Comparison of ENCODE assay signal across 2 cellular contexts in the genomic region with DNA sequence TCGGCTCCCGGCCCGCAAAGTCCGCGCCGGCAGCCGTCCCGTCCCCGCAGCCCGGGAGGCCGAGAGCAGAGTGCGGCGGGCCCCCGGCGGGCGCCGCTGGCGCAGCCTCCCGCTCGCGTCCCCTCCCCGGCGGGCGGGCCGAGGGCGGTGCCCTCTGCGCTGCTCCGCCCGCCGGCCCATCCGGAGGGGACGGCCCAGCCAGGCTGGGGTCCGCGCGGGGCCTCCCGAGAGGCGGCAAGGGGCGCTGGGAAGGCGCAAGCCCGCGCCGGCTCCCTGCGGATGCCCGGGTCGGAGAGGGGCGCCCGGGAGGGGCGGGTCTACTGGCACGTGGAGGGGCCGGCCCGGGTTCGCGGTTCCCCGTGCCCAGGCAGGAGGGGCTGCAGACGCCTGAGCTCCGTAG.
TF ChIP-seq lines count a peak whose summit lies in the region.

Gene CLCN2, minus strand, starts transcription at position 74 of the 400 bp plus-strand sequence. CDS start 126 bp downstream, outside the sequence.
Gene POLR2H, plus strand, starts transcription at position 179 of the 400 bp plus-strand sequence. CDS start 1,783 bp downstream, outside the sequence.

TF ChIP-seq in SK-N-SH, 30 proteins besides CTCF, POLR2A, EP300 and RAD21 (continues in another document):
- TF ChIP-seq MXI1 (IDR thresholded peaks at IDR 0.05; ENCODE audit: low read depth, low read length): peak; percentile 82
- TF ChIP-seq REST (IDR thresholded peaks at IDR 0.05; ENCODE audit: low read depth, low read length): peak; percentile 13; the same call in 1 of the 2 replicates
- no peak for TF ChIP-seq TEAD4 (IDR thresholded peaks at IDR 0.05; ENCODE audit: borderline replicate concordance, insufficient read depth)
- peak; percentile 61 for TF ChIP-seq NRF1 (IDR thresholded peaks at IDR 0.05; ENCODE audit: low read depth, low read length)
- no peak for TF ChIP-seq FOXM1 (IDR thresholded peaks at IDR 0.05; ENCODE audit: low read depth)
- TF ChIP-seq USF2 (IDR thresholded peaks at IDR 0.05; ENCODE audit: borderline replicate concordance, low read depth, low read length): no peak
- peak; percentile 77 for TF ChIP-seq TAF1 (IDR thresholded peaks at IDR 0.05; ENCODE audit: borderline replicate concordance, low read depth, low read length)
- TF ChIP-seq, protein P1, sequence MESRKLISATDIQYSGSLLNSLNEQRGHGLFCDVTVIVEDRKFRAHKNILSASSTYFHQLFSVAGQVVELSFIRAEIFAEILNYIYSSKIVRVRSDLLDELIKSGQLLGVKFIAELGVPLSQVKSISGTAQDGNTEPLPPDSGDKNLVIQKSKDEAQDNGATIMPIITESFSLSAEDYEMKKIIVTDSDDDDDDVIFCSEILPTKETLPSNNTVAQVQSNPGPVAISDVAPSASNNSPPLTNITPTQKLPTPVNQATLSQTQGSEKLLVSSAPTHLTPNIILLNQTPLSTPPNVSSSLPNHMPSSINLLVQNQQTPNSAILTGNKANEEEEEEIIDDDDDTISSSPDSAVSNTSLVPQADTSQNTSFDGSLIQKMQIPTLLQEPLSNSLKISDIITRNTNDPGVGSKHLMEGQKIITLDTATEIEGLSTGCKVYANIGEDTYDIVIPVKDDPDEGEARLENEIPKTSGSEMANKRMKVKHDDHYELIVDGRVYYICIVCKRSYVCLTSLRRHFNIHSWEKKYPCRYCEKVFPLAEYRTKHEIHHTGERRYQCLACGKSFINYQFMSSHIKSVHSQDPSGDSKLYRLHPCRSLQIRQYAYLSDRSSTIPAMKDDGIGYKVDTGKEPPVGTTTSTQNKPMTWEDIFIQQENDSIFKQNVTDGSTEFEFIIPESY (IDR thresholded peaks at IDR 0.05; ENCODE audit: borderline replicate concordance, low read depth): no peak
- TF ChIP-seq RXRA (IDR thresholded peaks at IDR 0.05; ENCODE audit: borderline replicate concordance, low read depth): no peak
- no peak for TF ChIP-seq JUND (IDR thresholded peaks at IDR 0.05)
- peak; percentile 73; the same call in 1 of the 2 replicates for TF ChIP-seq SIN3A (IDR thresholded peaks at IDR 0.05; ENCODE audit: borderline replicate concordance, low read depth, low read length)
- TF ChIP-seq IRF3 (IDR thresholded peaks at IDR 0.05; ENCODE audit: low read depth, low read length): no peak
- no peak; the same call in 1 of the 2 replicates for TF ChIP-seq POLR2AphosphoS5 (IDR thresholded peaks at IDR 0.05; ENCODE audit: low read depth, low read length)
- TF ChIP-seq, protein P2, sequence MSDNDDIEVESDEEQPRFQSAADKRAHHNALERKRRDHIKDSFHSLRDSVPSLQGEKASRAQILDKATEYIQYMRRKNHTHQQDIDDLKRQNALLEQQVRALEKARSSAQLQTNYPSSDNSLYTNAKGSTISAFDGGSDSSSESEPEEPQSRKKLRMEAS (IDR thresholded peaks at IDR 0.05; ENCODE audit: low read depth): no peak
- no peak for TF ChIP-seq SMC3 (IDR thresholded peaks at IDR 0.05; ENCODE audit: low read depth, low read length)
- TF ChIP-seq PBX3 (IDR thresholded peaks at IDR 0.05): no peak
- TF ChIP-seq MEF2A (IDR thresholded peaks at IDR 0.05; ENCODE audit: borderline replicate concordance, low read depth): no peak
- TF ChIP-seq CHD2 (IDR thresholded peaks at IDR 0.05; ENCODE audit: low read length, partially characterized antibody): no peak

TF ChIP-seq in K562, 482 proteins besides CTCF, POLR2A, EP300 and RAD21 (continues in another document):
- peak; percentile 47 for TF ChIP-seq TBP (optimal IDR thresholded peaks at IDR 0.05; ENCODE audit: low read depth, low read length)
- TF ChIP-seq SMARCA5 (IDR thresholded peaks at IDR 0.05): no peak
- peak; percentile 24 for TF ChIP-seq CTCFL (IDR thresholded peaks at IDR 0.05; ENCODE audit: borderline replicate concordance, insufficient read depth, low read depth, low read length, poor library complexity, severe bottlenecking)
- TF ChIP-seq, protein P3, sequence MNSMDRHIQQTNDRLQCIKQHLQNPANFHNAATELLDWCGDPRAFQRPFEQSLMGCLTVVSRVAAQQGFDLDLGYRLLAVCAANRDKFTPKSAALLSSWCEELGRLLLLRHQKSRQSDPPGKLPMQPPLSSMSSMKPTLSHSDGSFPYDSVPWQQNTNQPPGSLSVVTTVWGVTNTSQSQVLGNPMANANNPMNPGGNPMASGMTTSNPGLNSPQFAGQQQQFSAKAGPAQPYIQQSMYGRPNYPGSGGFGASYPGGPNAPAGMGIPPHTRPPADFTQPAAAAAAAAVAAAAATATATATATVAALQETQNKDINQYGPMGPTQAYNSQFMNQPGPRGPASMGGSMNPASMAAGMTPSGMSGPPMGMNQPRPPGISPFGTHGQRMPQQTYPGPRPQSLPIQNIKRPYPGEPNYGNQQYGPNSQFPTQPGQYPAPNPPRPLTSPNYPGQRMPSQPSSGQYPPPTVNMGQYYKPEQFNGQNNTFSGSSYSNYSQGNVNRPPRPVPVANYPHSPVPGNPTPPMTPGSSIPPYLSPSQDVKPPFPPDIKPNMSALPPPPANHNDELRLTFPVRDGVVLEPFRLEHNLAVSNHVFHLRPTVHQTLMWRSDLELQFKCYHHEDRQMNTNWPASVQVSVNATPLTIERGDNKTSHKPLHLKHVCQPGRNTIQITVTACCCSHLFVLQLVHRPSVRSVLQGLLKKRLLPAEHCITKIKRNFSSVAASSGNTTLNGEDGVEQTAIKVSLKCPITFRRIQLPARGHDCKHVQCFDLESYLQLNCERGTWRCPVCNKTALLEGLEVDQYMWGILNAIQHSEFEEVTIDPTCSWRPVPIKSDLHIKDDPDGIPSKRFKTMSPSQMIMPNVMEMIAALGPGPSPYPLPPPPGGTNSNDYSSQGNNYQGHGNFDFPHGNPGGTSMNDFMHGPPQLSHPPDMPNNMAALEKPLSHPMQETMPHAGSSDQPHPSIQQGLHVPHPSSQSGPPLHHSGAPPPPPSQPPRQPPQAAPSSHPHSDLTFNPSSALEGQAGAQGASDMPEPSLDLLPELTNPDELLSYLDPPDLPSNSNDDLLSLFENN (IDR thresholded peaks at IDR 0.05; ENCODE audit: low read depth in 2 of 2, low read length in 2 of 2): no peak
- TF ChIP-seq KDM1A (IDR thresholded peaks at IDR 0.05): no peak
- TF ChIP-seq VEZF1 (CRISPR knock-in tag; IDR thresholded peaks at IDR 0.05): peak; percentile 47
- peak in 1 of 2 experiments; percentile 79; a peak in 1 of 4 replicates for TF ChIP-seq NONO (IDR thresholded peaks at IDR 0.05; ENCODE audit: low read depth in 2 of 2, low read length in 1 of 2)
- TF ChIP-seq ZNF717 (CRISPR knock-in tag; IDR thresholded peaks at IDR 0.05): no peak
- TF ChIP-seq SIN3B (IDR thresholded peaks at IDR 0.05; ENCODE audit: low read depth): peak; percentile 34; the same call in 1 of the 2 replicates
- no peak; the same call in 1 of the 2 replicates for TF ChIP-seq GATAD2B (IDR thresholded peaks at IDR 0.05; ENCODE audit: borderline replicate concordance)
- TF ChIP-seq CTBP1 (IDR thresholded peaks at IDR 0.05; ENCODE audit: borderline replicate concordance): 0 out of 2 replicates have a peak, but pooled peaks have one; percentile 25
- peak; percentile 72 for TF ChIP-seq RBFOX2 (IDR thresholded peaks at IDR 0.05; ENCODE audit: low read depth, low read length)
- no peak for TF ChIP-seq ZNF75A (CRISPR knock-in tag; IDR thresholded peaks at IDR 0.05)
- no peak for TF ChIP-seq ZNF174 (CRISPR knock-in tag; IDR thresholded peaks at IDR 0.05)
- TF ChIP-seq, protein P4, sequence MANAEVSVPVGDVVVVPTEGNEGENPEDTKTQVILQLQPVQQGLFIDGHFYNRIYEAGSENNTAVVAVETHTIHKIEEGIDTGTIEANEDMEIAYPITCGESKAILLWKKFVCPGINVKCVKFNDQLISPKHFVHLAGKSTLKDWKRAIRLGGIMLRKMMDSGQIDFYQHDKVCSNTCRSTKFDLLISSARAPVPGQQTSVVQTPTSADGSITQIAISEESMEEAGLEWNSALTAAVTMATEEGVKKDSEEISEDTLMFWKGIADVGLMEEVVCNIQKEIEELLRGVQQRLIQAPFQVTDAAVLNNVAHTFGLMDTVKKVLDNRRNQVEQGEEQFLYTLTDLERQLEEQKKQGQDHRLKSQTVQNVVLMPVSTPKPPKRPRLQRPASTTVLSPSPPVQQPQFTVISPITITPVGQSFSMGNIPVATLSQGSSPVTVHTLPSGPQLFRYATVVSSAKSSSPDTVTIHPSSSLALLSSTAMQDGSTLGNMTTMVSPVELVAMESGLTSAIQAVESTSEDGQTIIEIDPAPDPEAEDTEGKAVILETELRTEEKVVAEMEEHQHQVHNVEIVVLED (CRISPR knock-in tag; IDR thresholded peaks at IDR 0.05): no peak
- peak in 1 of 2 experiments; percentile 64; a peak in 2 of 4 replicates for TF ChIP-seq MAZ (CRISPR knock-in tag; conservative IDR thresholded peaks at IDR 0.05 in 1 of 2, IDR thresholded peaks at IDR 0.05 in 1 of 2)
- TF ChIP-seq NCOA2 (IDR thresholded peaks at IDR 0.05; ENCODE audit: partially characterized antibody in 2 of 2): no peak
- TF ChIP-seq PTBP1 (IDR thresholded peaks at IDR 0.05; ENCODE audit: low read depth, low read length): no peak
- TF ChIP-seq HDAC1 (IDR thresholded peaks at IDR 0.05): no peak
- TF ChIP-seq GATAD2A (IDR thresholded peaks at IDR 0.05): no peak
- TF ChIP-seq ELF4 (CRISPR knock-in tag; IDR thresholded peaks at IDR 0.05): no peak
- 0 out of 2 replicates have a peak, but pooled peaks have one; percentile 22 for TF ChIP-seq SMAD4 (CRISPR knock-in tag; conservative IDR thresholded peaks at IDR 0.05)
- no peak for TF ChIP-seq FOXJ3 (CRISPR knock-in tag; IDR thresholded peaks at IDR 0.05)
- no peak for TF ChIP-seq DEAF1 (CRISPR knock-in tag; IDR thresholded peaks at IDR 0.05)
- no peak for TF ChIP-seq POLR2AphosphoS2 (IDR thresholded peaks at IDR 0.05; ENCODE audit: low read length)
- no peak for TF ChIP-seq CREB5 (CRISPR knock-in tag; IDR thresholded peaks at IDR 0.05)
- TF ChIP-seq RBM39 (optimal IDR thresholded peaks at IDR 0.05; ENCODE audit: low read depth, low read length): no peak
- TF ChIP-seq KDM5B (IDR thresholded peaks at IDR 0.05; ENCODE audit: insufficient replicate concordance, low read depth, low read length): peak; percentile 54
- TF ChIP-seq CLOCK (CRISPR knock-in tag; IDR thresholded peaks at IDR 0.05; ENCODE audit: borderline replicate concordance): no peak
- no peak for TF ChIP-seq MYBL2 (IDR thresholded peaks at IDR 0.05; ENCODE audit: low read depth)
- no peak for TF ChIP-seq MYBL2 (CRISPR knock-in tag; IDR thresholded peaks at IDR 0.05; ENCODE audit: borderline replicate concordance)
- peak; percentile 69 for TF ChIP-seq CXXC5 (CRISPR knock-in tag; IDR thresholded peaks at IDR 0.05)
